Comparison of ENCODE assay signal across 1 cellular context in genomic region chr9:131078427-131079366, GRCh38.
A peak's percentile ranks its signal among the peaks of the same experiment; 100 is the strongest.
TF ChIP-seq lines count a peak whose summit lies in the region.

No MANE protein-coding gene starts in this region.

TF ChIP-seq in HepG2, 621 proteins besides CTCF, POLR2A, EP300 and RAD21 (continued from another document and continues in another):
- TF ChIP-seq ZBTB25 (CRISPR knock-in tag; IDR thresholded peaks at IDR 0.05) (no peak), MAZ (IDR thresholded peaks at IDR 0.05; ENCODE audit: borderline replicate concordance, low read depth, low read length) (no peak), MAZ (CRISPR knock-in tag; IDR thresholded peaks at IDR 0.05; ENCODE audit: low read depth) (no peak), ZNF709 (CRISPR knock-in tag; IDR thresholded peaks at IDR 0.05) (no peak; the same call in 1 of the 2 replicates), HMGXB3 (CRISPR knock-in tag; IDR thresholded peaks at IDR 0.05; ENCODE audit: borderline replicate concordance) (no peak), SIX4 (CRISPR knock-in tag; IDR thresholded peaks at IDR 0.05) (no peak), KDM6A (CRISPR knock-in tag; IDR thresholded peaks at IDR 0.05; ENCODE audit: low read depth) (no peak), RBAK (CRISPR knock-in tag; IDR thresholded peaks at IDR 0.05) (no peak), CC2D1A (CRISPR knock-in tag; IDR thresholded peaks at IDR 0.05) (no peak), ZNF713 (CRISPR knock-in tag; IDR thresholded peaks at IDR 0.05) (no peak), FOXO4 (CRISPR knock-in tag; conservative IDR thresholded peaks at IDR 0.05) (no peak), FOSL1 (CRISPR knock-in tag; IDR thresholded peaks at IDR 0.05; ENCODE audit: borderline replicate concordance) (no peak), ARID3A (IDR thresholded peaks at IDR 0.05; ENCODE audit: low read depth, low read length) (no peak), ZNF546 (CRISPR knock-in tag; conservative IDR thresholded peaks at IDR 0.05) (0 out of 2 replicates have a peak, but pooled peaks have one; percentile 31), HDAC2 (CRISPR knock-in tag; IDR thresholded peaks at IDR 0.05) (no peak), ZNF441 (CRISPR knock-in tag; IDR thresholded peaks at IDR 0.05; ENCODE audit: borderline replicate concordance) (no peak), ARID5B (CRISPR knock-in tag; IDR thresholded peaks at IDR 0.05) (no peak), SRSF4 (IDR thresholded peaks at IDR 0.05; ENCODE audit: low read depth, low read length, poor library complexity, severe bottlenecking) (no peak), RNF2 (conservative IDR thresholded peaks at IDR 0.05; ENCODE audit: low read depth) (no peak), SMAD1 (CRISPR knock-in tag; IDR thresholded peaks at IDR 0.05; ENCODE audit: borderline replicate concordance, low read depth) (no peak), ZNF460 (CRISPR knock-in tag; IDR thresholded peaks at IDR 0.05; ENCODE audit: borderline replicate concordance) (no peak; the same call in 1 of the 2 replicates), MZF1 (CRISPR knock-in tag; IDR thresholded peaks at IDR 0.05; ENCODE audit: borderline replicate concordance) (no peak), TBX3 (IDR thresholded peaks at IDR 0.05; ENCODE audit: borderline replicate concordance) (no peak), ZNF616 (CRISPR knock-in tag; IDR thresholded peaks at IDR 0.05; ENCODE audit: low read depth) (no peak), BRCA1 (CRISPR knock-in tag; IDR thresholded peaks at IDR 0.05) (no peak), ZNF879 (CRISPR knock-in tag; IDR thresholded peaks at IDR 0.05) (no peak), ZNF430 (CRISPR knock-in tag; IDR thresholded peaks at IDR 0.05) (no peak), RFX3 (CRISPR knock-in tag; IDR thresholded peaks at IDR 0.05) (no peak), FOXM1 (CRISPR knock-in tag; IDR thresholded peaks at IDR 0.05) (no peak), TAF15 (IDR thresholded peaks at IDR 0.05; ENCODE audit: low read depth, low read length, poor library complexity, severe bottlenecking) (no peak), RFXAP (CRISPR knock-in tag; IDR thresholded peaks at IDR 0.05; ENCODE audit: borderline replicate concordance) (peak; percentile 32; the same call in 1 of the 2 replicates), ZNF775 (CRISPR knock-in tag; IDR thresholded peaks at IDR 0.05; ENCODE audit: borderline replicate concordance) (no peak), ZFP62 (CRISPR knock-in tag; IDR thresholded peaks at IDR 0.05) (no peak)
- TF ChIP-seq, protein P1, sequence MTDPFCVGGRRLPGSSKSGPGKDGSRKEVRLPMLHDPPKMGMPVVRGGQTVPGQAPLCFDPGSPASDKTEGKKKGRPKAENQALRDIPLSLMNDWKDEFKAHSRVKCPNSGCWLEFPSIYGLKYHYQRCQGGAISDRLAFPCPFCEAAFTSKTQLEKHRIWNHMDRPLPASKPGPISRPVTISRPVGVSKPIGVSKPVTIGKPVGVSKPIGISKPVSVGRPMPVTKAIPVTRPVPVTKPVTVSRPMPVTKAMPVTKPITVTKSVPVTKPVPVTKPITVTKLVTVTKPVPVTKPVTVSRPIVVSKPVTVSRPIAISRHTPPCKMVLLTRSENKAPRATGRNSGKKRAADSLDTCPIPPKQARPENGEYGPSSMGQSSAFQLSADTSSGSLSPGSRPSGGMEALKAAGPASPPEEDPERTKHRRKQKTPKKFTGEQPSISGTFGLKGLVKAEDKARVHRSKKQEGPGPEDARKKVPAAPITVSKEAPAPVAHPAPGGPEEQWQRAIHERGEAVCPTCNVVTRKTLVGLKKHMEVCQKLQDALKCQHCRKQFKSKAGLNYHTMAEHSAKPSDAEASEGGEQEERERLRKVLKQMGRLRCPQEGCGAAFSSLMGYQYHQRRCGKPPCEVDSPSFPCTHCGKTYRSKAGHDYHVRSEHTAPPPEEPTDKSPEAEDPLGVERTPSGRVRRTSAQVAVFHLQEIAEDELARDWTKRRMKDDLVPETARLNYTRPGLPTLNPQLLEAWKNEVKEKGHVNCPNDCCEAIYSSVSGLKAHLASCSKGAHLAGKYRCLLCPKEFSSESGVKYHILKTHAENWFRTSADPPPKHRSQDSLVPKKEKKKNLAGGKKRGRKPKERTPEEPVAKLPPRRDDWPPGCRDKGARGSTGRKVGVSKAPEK (CRISPR knock-in tag; IDR thresholded peaks at IDR 0.05; ENCODE audit: borderline replicate concordance) = no peak
- TF ChIP-seq, protein P2, sequence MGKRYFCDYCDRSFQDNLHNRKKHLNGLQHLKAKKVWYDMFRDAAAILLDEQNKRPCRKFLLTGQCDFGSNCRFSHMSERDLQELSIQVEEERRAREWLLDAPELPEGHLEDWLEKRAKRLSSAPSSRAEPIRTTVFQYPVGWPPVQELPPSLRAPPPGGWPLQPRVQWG (CRISPR knock-in tag; IDR thresholded peaks at IDR 0.05; ENCODE audit: borderline replicate concordance, low read depth) = no peak
- TF ChIP-seq, protein P3, sequence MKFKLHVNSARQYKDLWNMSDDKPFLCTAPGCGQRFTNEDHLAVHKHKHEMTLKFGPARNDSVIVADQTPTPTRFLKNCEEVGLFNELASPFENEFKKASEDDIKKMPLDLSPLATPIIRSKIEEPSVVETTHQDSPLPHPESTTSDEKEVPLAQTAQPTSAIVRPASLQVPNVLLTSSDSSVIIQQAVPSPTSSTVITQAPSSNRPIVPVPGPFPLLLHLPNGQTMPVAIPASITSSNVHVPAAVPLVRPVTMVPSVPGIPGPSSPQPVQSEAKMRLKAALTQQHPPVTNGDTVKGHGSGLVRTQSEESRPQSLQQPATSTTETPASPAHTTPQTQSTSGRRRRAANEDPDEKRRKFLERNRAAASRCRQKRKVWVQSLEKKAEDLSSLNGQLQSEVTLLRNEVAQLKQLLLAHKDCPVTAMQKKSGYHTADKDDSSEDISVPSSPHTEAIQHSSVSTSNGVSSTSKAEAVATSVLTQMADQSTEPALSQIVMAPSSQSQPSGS (CRISPR knock-in tag; IDR thresholded peaks at IDR 0.05) = no peak
